26 cellular contexts compared by ENCODE assay signal in genomic region chr10:100504101-100504500, GRCh38. TPM values are rescaled to one million over a fixed set of nuclear protein-coding genes. Genes with fewer than 3 reads are reported as not detected.
DNase-seq lines count a peak whose midpoint lies in the region; ATAC-seq, FAIRE-seq and TF ChIP-seq lines count a peak whose summit lies in the region.
"Had no signal": no experiment of that assay in that cellular context is flagged by ENCODE, and none has a peak within 500 bp of the region (broad histone marks: within the 10 kb centered on the region; RNA-seq: fewer than 3 reads in every experiment).

No MANE protein-coding gene starts in this region.

- TF ChIP-seq CTCF in astrocyte (IDR thresholded peaks at IDR 0.05; ENCODE audit: insufficient read depth, low read depth, low read length), result no peak

- peaks cover 22% of the 10 kb centered on the region for H3K36me3 Mint-ChIP-seq in astrocyte (ENCODE audit: low read depth, unreplicated experiment)

- no peak overlapping the region for H2AFZ ChIP-seq in astrocyte (ENCODE audit: low read depth, low read length)

- DNase-seq in GM03348 (ENCODE audit: low spot score) (peak; percentile 50), astrocyte (ENCODE audit: low read depth) (peak; percentile 44), left kidney (ENCODE audit: low read depth, low spot score) (peak; percentile 40), SIG-M5 (lab: John Stamatoyannopoulos, UW) (no peak)
- DNase-seq: activated CD4-positive, alpha-beta memory T cell treated with anti-CD3 and anti-CD28 coated beads, Interleukin-2, amount 10 ng/mL, durations not matched to agents 7 days and 5 days; activated naive CD4-positive, alpha-beta T cell treated with anti-CD3 and anti-CD28 coated beads, Interleukin-2, amount 50 U/mL, for 16 hours; activated T-cell treated with anti-CD3 and anti-CD28 coated beads, Interleukin-2, amount 50 U/mL, for 48 hours; BE2C; body of pancreas; Calu3; KG1; natural killer cell; NCI-H1105; NCI-H2081; NCI-H510A treated with DMSO at 0.1 percent for 48 hours; posterior cingulate gyrus; stimulated activated naive CD8-positive, alpha-beta T cell treated with anti-CD3 and anti-CD28 coated beads, Interleukin-15, amount 100 ng/mL, for 72 hours; trophoblast cell had no signal

- H3K27me3 ChIP-seq in astrocyte (ENCODE audit: insufficient read depth, low read length), result no peaks in the 10 kb centered on the region
- H3K27me3 ChIP-seq: BE2C, body of pancreas, gastroesophageal sphincter had no signal

- H3K79me2 ChIP-seq in astrocyte (ENCODE audit: insufficient read depth, low read length), result no peaks in the 10 kb centered on the region

- no peak overlapping the region for H3K9ac ChIP-seq in astrocyte (ENCODE audit: low read length)

- H3K27ac ChIP-seq in KOPT-K1 (ENCODE audit: low read depth, low read length, poor library complexity, severe bottlenecking) (peak overlapping the region; percentile 99), astrocyte (ENCODE audit: low read depth, low read length) (no peak overlapping the region)
- H3K27ac ChIP-seq: body of pancreas, gastroesophageal sphincter had no signal

- H3K27ac Mint-ChIP-seq in astrocyte (ENCODE audit: unreplicated experiment), result no peak overlapping the region
- H3K27ac Mint-ChIP-seq: natural killer cell; stimulated activated naive CD8-positive, alpha-beta T cell treated with anti-CD3 and anti-CD28 coated beads, Interleukin-15, amount 100 ng/mL, for 72 hours had no signal

- H3K36me3 ChIP-seq in KOPT-K1 (ENCODE audit: insufficient read depth, low read length) (peaks cover 88% of the 10 kb centered on the region), astrocyte (ENCODE audit: insufficient read depth, low read length) (no peaks in the 10 kb centered on the region)
- H3K36me3 ChIP-seq: BE2C had no signal

- no peaks in the 10 kb centered on the region for H4K20me1 ChIP-seq in astrocyte (ENCODE audit: insufficient read depth, low read length)

- H3K4me3 Mint-ChIP-seq in astrocyte (ENCODE audit: unreplicated experiment), result no peak overlapping the region
- H3K4me3 Mint-ChIP-seq: natural killer cell; stimulated activated naive CD8-positive, alpha-beta T cell treated with anti-CD3 and anti-CD28 coated beads, Interleukin-15, amount 100 ng/mL, for 72 hours had no signal

- H3K27me3 Mint-ChIP-seq in astrocyte (ENCODE audit: low read depth, unreplicated experiment), result peaks cover 6% of the 10 kb centered on the region
- H3K27me3 Mint-ChIP-seq: activated CD4-positive, alpha-beta memory T cell treated with anti-CD3 and anti-CD28 coated beads, Interleukin-2, amount 10 ng/mL, durations not matched to agents 7 days and 5 days; stimulated activated naive CD8-positive, alpha-beta T cell treated with anti-CD3 and anti-CD28 coated beads, Interleukin-15, amount 100 ng/mL, for 72 hours had no signal

- H3K9me3 Mint-ChIP-seq in astrocyte (ENCODE audit: unreplicated experiment), result no peaks in the 10 kb centered on the region
- H3K9me3 Mint-ChIP-seq: activated CD4-positive, alpha-beta memory T cell treated with anti-CD3 and anti-CD28 coated beads, Interleukin-2, amount 10 ng/mL, durations not matched to agents 7 days and 5 days; natural killer cell; stimulated activated naive CD8-positive, alpha-beta T cell treated with anti-CD3 and anti-CD28 coated beads, Interleukin-15, amount 100 ng/mL, for 72 hours had no signal

- peaks cover 24% of the 10 kb centered on the region for H3K4me1 ChIP-seq in astrocyte (ENCODE audit: insufficient read depth, low read length)
- H3K4me1 ChIP-seq: BE2C, body of pancreas, gastroesophageal sphincter had no signal

- ATAC-seq in HG03457 (IDR thresholded peaks at IDR 0.05; ENCODE audit: unreplicated experiment) (no peak), HG02981 (IDR thresholded peaks at IDR 0.05; ENCODE audit: unreplicated experiment) (no peak)
- ATAC-seq: body of pancreas; gastroesophageal sphincter; natural killer cell; stimulated activated naive CD8-positive, alpha-beta T cell treated with anti-CD3 and anti-CD28 coated beads, Interleukin-15, amount 100 ng/mL, for 72 hours had no signal

- peaks cover 8% of the 10 kb centered on the region for H3K4me1 Mint-ChIP-seq in astrocyte (ENCODE audit: low read depth, unreplicated experiment)

- FAIRE-seq in astrocyte (lab: Jason Lieb, UNC), result no peak
- FAIRE-seq: endothelial cell of umbilical vein had no signal

- H3K4me2 ChIP-seq in astrocyte (ENCODE audit: low read length), result peak overlapping the region; percentile 16

- H3K9me3 ChIP-seq in KOPT-K1 (ENCODE audit: insufficient read depth, low read length, poor library complexity, severe bottlenecking) (no peaks in the 10 kb centered on the region), astrocyte (ENCODE audit: insufficient read depth, low read depth, low read length) (no peaks in the 10 kb centered on the region)
- H3K9me3 ChIP-seq: BE2C, body of pancreas, gastroesophageal sphincter had no signal

- no peak overlapping the region for H3K4me3 ChIP-seq in astrocyte (ENCODE audit: insufficient read depth, low read depth, low read length)
- H3K4me3 ChIP-seq: body of pancreas, gastroesophageal sphincter had no signal

RNA-seq across cellular contexts. Expression of gene SEC31B, which starts 15.6 kb away (rescaled TPM):
- total RNA-seq in astrocyte, result 7.8 TPM in 2 replicates

RNA-seq across cellular contexts. Expression of gene NDUFB8, which starts 25.6 kb away (rescaled TPM):
- total RNA-seq in astrocyte, result 155 TPM in 2 replicates

RNA-seq across cellular contexts. Expression of gene HIF1AN, which starts 31.6 kb away (rescaled TPM):
- total RNA-seq in astrocyte, result 49.4 and 50.1 TPM in 2 replicates

RNA-seq across cellular contexts. Expression of gene WNT8B, which starts 41.3 kb away (rescaled TPM):
- total RNA-seq in astrocyte, result not detected in 2 replicates
- total RNA-seq: body of pancreas; Calu3; endothelial cell of umbilical vein; gastroesophageal sphincter; H4; mesenteric fat pad; natural killer cell; T-helper 1 cell treated with Interleukin-12 subunit alpha and Interleukin-12 subunit beta and Interleukin-4 antibody, amounts not matched to agents 30 ng/mL and 1 ng/mL, for 36 hours had no signal
